Comparison of ENCODE assay signal across 13 cellular contexts in genomic region chr15:101275018-101275417, GRCh38. TPM values are rescaled to one million over a fixed set of nuclear protein-coding genes. Genes with fewer than 3 reads are reported as not detected.
A peak's percentile ranks its signal among the peaks of the same experiment; 100 is the strongest.
DNase-seq lines count a peak whose midpoint lies in the region; ATAC-seq and TF ChIP-seq lines count a peak whose summit lies in the region.
"Had no signal": no experiment of that assay in that cellular context is flagged by ENCODE, and none has a peak within 500 bp of the region (broad histone marks: within the 10 kb centered on the region; RNA-seq: fewer than 3 reads in every experiment).

No MANE protein-coding gene starts in this region.

- H3K9me3 ChIP-seq in mucosa of descending colon = no peaks in the 10 kb centered on the region
- H3K9me3 ChIP-seq: stomach had no signal

- H3K4me1 Mint-ChIP-seq in activated naive CD8-positive, alpha-beta T cell (ENCODE audit: low read depth) = peaks cover 29% of the 10 kb centered on the region
- H3K4me1 Mint-ChIP-seq in stimulated activated naive B cell treated with anti-CD40 and anti-IgM and Interleukin-4, amounts not matched to agents 10 μg/mL and 1 μg/mL and 100 μg/mL, for 72 hours = peaks cover 6 to 15% of the 10 kb centered on the region in 2 donors

- H3K4me3 ChIP-seq in mucosa of descending colon = no peak overlapping the region

- H3K27ac Mint-ChIP-seq in activated naive CD8-positive, alpha-beta T cell = peak overlapping the region; percentile 25
- no peak overlapping the region for H3K27ac Mint-ChIP-seq in stimulated activated naive B cell treated with anti-CD40 and anti-IgM and Interleukin-4, amounts not matched to agents 10 μg/mL and 1 μg/mL and 100 μg/mL, for 72 hours

- intact Hi-C loops in mucosa of descending colon (cut with DNase I, micrococcal nuclease) = no loop called here

- peaks cover 8% of the 10 kb centered on the region for H3K36me3 Mint-ChIP-seq in activated naive CD8-positive, alpha-beta T cell
- peaks cover 29 to 41% of the 10 kb centered on the region in 2 donors for H3K36me3 Mint-ChIP-seq in stimulated activated naive B cell treated with anti-CD40 and anti-IgM and Interleukin-4, amounts not matched to agents 10 μg/mL and 1 μg/mL and 100 μg/mL, for 72 hours

- H3K9me3 Mint-ChIP-seq in activated naive CD8-positive, alpha-beta T cell (ENCODE audit: low read depth) = no peaks in the 10 kb centered on the region
- no peaks in the 10 kb centered on the region for H3K9me3 Mint-ChIP-seq in stimulated activated naive B cell treated with anti-CD40 and anti-IgM and Interleukin-4, amounts not matched to agents 10 μg/mL and 1 μg/mL and 100 μg/mL, for 72 hours

- CTCF ChIA-PET in GM10248 (lab: Yijun Ruan, JAX) = interaction anchor here (1.2 to 3.0 kb wide), 7 partner anchors 9 to 263 kb away, joined by 3 to 29 read pairs (median 7); partner anchors contain the start of gene CHSY1

- no peak for TF ChIP-seq CTCF in GM10248 (IDR thresholded peaks at IDR 0.05; ENCODE audit: control extremely low read depth, extremely low read depth, low read depth, missing control alignments)
- no peak for TF ChIP-seq CTCF in mucosa of descending colon (IDR thresholded peaks at IDR 0.05)

- H3K27me3 Mint-ChIP-seq in activated naive CD8-positive, alpha-beta T cell = no peaks in the 10 kb centered on the region
- H3K27me3 Mint-ChIP-seq in stimulated activated naive B cell treated with anti-CD40 and anti-IgM and Interleukin-4, amounts not matched to agents 10 μg/mL and 1 μg/mL and 100 μg/mL, for 72 hours = no peaks in the 10 kb centered on the region

- peak overlapping the region; percentile 58 for H3K4me3 Mint-ChIP-seq in activated naive CD8-positive, alpha-beta T cell
- H3K4me3 Mint-ChIP-seq in stimulated activated naive B cell treated with anti-CD40 and anti-IgM and Interleukin-4, amounts not matched to agents 10 μg/mL and 1 μg/mL and 100 μg/mL, for 72 hours = no peak overlapping the region

- peak; percentile 26 for ATAC-seq in GM18909 (IDR thresholded peaks at IDR 0.05; ENCODE audit: poor library complexity, unreplicated experiment)
- ATAC-seq in HG02981 (IDR thresholded peaks at IDR 0.05; ENCODE audit: unreplicated experiment) = peak; percentile 21
- ATAC-seq in stimulated activated naive B cell treated with anti-CD40 and anti-IgM and Interleukin-4, amounts not matched to agents 10 μg/mL and 1 μg/mL and 100 μg/mL, for 72 hours (replicated peaks) = no peak
- ATAC-seq in mucosa of descending colon = no peak
- ATAC-seq: left cardiac atrium had no signal

- H3K4me1 ChIP-seq in mucosa of descending colon (ENCODE audit: low read depth) = peaks cover 23% of the 10 kb centered on the region

- H3K36me3 ChIP-seq in mucosa of descending colon (ENCODE audit: low read depth) = peaks cover 19% of the 10 kb centered on the region

- POLR2A ChIA-PET in GM10248 (lab: Yijun Ruan, JAX) = no interaction called here

- peak; percentile 38 for DNase-seq in GM10248 (ENCODE audit: extremely low spot score)
- DNase-seq in stimulated activated naive B cell treated with anti-CD40 and anti-IgM and Interleukin-4, amounts not matched to agents 10 μg/mL and 1 μg/mL and 100 μg/mL, for 72 hours = no peak
- no peak for DNase-seq in kidney glomerular epithelial cell (lab: John Stamatoyannopoulos, UW)
- DNase-seq in mucosa of descending colon = no peak
- DNase-seq in NCI-H2171 treated with DMSO at 0.1 percent for 48 hours (lab: John Stamatoyannopoulos, UW) = no peak
- DNase-seq: C1 segment of cervical spinal cord, cerebellar nuclear complex, left cardiac atrium, NCI-H187, stomach had no signal

RNA-seq across cellular contexts. Expression of gene SELENOS, which starts 2.3 kb away (rescaled TPM):
- total RNA-seq in mucosa of descending colon = 100 to 1,000 TPM in 2 of 3 donors, 10 to 100 TPM in 1; 78.7 to 118 (median 115) TPM

RNA-seq across cellular contexts. Expression of gene SNRPA1, which starts 20.0 kb away (rescaled TPM):
- total RNA-seq in mucosa of descending colon = 10 to 100 TPM; 41.5 to 55.1 (median 52.1) TPM

RNA-seq across cellular contexts. Expression of gene CHSY1, which starts 23.2 kb away (rescaled TPM):
- total RNA-seq in mucosa of descending colon = 10 to 100 TPM in 2 of 3 donors, 1 to 10 TPM in 1; 7.7 to 15.5 (median 12.6) TPM

Comparison
In these comparisons a context has a peak if more than half of its experiments do, and no peak if none do; other contexts are left out.
1. ATAC-seq: peak in GM18909 (single experiment) and HG02981 (single experiment); none in stimulated activated naive B cell treated with anti-CD40 and anti-IgM and Interleukin-4, amounts not matched to agents 10 μg/mL and 1 μg/mL and 100 μg/mL, for 72 hours (0 of 2) and mucosa of descending colon (single experiment).